20 cellular contexts compared by ENCODE assay signal in genomic region chr10:84317174-84317573, GRCh38. TPM values are rescaled to one million over a fixed set of nuclear protein-coding genes. Genes with fewer than 3 reads are reported as not detected.
DNase-seq lines count a peak whose midpoint lies in the region; ATAC-seq, FAIRE-seq and TF ChIP-seq lines count a peak whose summit lies in the region.
"Had no signal": no experiment of that assay in that cellular context is flagged by ENCODE, and none has a peak within 500 bp of the region (broad histone marks: within the 10 kb centered on the region; RNA-seq: fewer than 3 reads in every experiment).

No MANE protein-coding gene starts in this region.

- H4K20me1 ChIP-seq in endothelial cell of umbilical vein (replicated peaks; ENCODE audit: control insufficient read depth, extremely low read depth, insufficient read depth, low read length), result no peaks in the 10 kb centered on the region

- no peaks in the 10 kb centered on the region for H3K9me1 ChIP-seq in endothelial cell of umbilical vein (replicated peaks; ENCODE audit: control insufficient read depth, extremely low read depth, insufficient read depth, low read length)

- no peaks in the 10 kb centered on the region for H3K79me2 ChIP-seq in endothelial cell of umbilical vein (ENCODE audit: control insufficient read depth, insufficient read depth, low read length)

- dilution Hi-C loops in endothelial cell of umbilical vein (cut with MboI; ENCODE audit: extremely low pct_ligation_motif_present, low sequenced_read_pairs), result no loop called here

- H3K36me3 ChIP-seq in endothelial cell of umbilical vein (ENCODE audit: control insufficient read depth in 2 of 2, extremely low read depth in 1 of 2, insufficient read depth in 2 of 2, low read length in 2 of 2) (no peaks in the 10 kb centered on the region), psoas muscle (ENCODE audit: insufficient read depth in 1 of 2, low read depth in 1 of 2) (no peaks in the 10 kb centered on the region)
- H3K36me3 ChIP-seq: right atrium auricular region, transverse colon had no signal

- no TSS peak for BruUV-seq in endothelial cell of umbilical vein (replicated peaks; lab: Mats Ljungman, UMichigan)

- ATAC-seq in GM18519 (IDR thresholded peaks at IDR 0.05; ENCODE audit: low FRiP score, unreplicated experiment) (peak; percentile 82), GM21529 (IDR thresholded peaks at IDR 0.05; ENCODE audit: unreplicated experiment) (peak; percentile 93), HG03039 (IDR thresholded peaks at IDR 0.05; ENCODE audit: unreplicated experiment) (peak; percentile 76), psoas muscle (no peak), left colon (no peak)
- ATAC-seq: activated T-cell treated with anti-CD3 and anti-CD28 coated beads, Interleukin-2, amount 50 U/mL, for 72 hours; left lobe of liver; naive thymus-derived CD4-positive, alpha-beta T cell had no signal

- no peak for TF ChIP-seq POLR2A in endothelial cell of umbilical vein (IDR thresholded peaks at IDR 0.05; ENCODE audit: low read depth, low read length)

- H3K27me3 ChIP-seq in endothelial cell of umbilical vein (ENCODE audit: control insufficient read depth in 2 of 2, insufficient read depth in 2 of 2, low read length in 2 of 2) (no peaks in the 10 kb centered on the region), psoas muscle (ENCODE audit: insufficient read depth in 3 of 3, low read length in 2 of 3) (no peaks in the 10 kb centered on the region)
- H3K27me3 ChIP-seq: right atrium auricular region, transverse colon had no signal

- FAIRE-seq in endothelial cell of umbilical vein (lab: Jason Lieb, UNC), result no peak

- POLR2A ChIA-PET in endothelial cell of umbilical vein (lab: Charles Lee), result no interaction called here

- DNase-seq in endothelial cell of umbilical vein (ENCODE audit: low read depth, low spot score) (peak; percentile 32), psoas muscle (no peak), glomerular visceral epithelial cell (ENCODE audit: extremely low spot score) (no peak), left colon (no peak)
- no peak for DNase-seq in stimulated activated CD4-positive, alpha-beta T cell treated with anti-CD3 and anti-CD28 coated beads, Interleukin-2, amount 100 ng/mL, for 48 hours
- DNase-seq: activated CD4-positive, alpha-beta T cell treated with anti-CD3 and anti-CD28 coated beads, Interleukin-2, amount 10 ng/mL, durations not matched to agents 24 days and 14 days; activated T-cell treated with anti-CD3 and anti-CD28 coated beads, Interleukin-2, amount 50 U/mL, for 72 hours; HFFc6; Karpas-422; naive thymus-derived CD4-positive, alpha-beta T cell; NCI-H187; NCI-H526; RPMI8226; stimulated activated CD4-positive, alpha-beta T cell treated with anti-CD3 and anti-CD28 coated beads, Interleukin-2, amount 100 ng/mL, for 24 hours; transverse colon had no signal

- H3K27ac ChIP-seq in endothelial cell of umbilical vein (ENCODE audit: insufficient read depth, low read depth, low read length) (no peak overlapping the region), psoas muscle (no peak overlapping the region)
- H3K27ac ChIP-seq: right atrium auricular region, transverse colon had no signal

- H3K4me3 ChIP-seq in endothelial cell of umbilical vein (replicated peaks in 1 of 3; ENCODE audit: insufficient read depth in 1 of 3, low read depth in 1 of 3, low read length in 3 of 3) (no peak overlapping the region), psoas muscle (no peak overlapping the region)
- H3K4me3 ChIP-seq: right atrium auricular region, transverse colon had no signal

- peak overlapping the region; percentile 36 for H3K4me2 ChIP-seq in endothelial cell of umbilical vein (ENCODE audit: insufficient read depth, low read length)

- TF ChIP-seq CTCF in endothelial cell of umbilical vein (IDR thresholded peaks at IDR 0.05; ENCODE audit: extremely low read depth in 1 of 2, insufficient read depth in 1 of 2, low read depth in 1 of 2, low read length in 2 of 2) (no peak), psoas muscle (IDR thresholded peaks at IDR 0.05) (no peak)

- H3K9me3 ChIP-seq in endothelial cell of umbilical vein (replicated peaks; ENCODE audit: control insufficient read depth, insufficient read depth, low read length) (no peaks in the 10 kb centered on the region), psoas muscle (no peaks in the 10 kb centered on the region)
- H3K9me3 ChIP-seq: right atrium auricular region, transverse colon had no signal

- H3K9ac ChIP-seq in endothelial cell of umbilical vein (replicated peaks; ENCODE audit: extremely low read depth, insufficient read depth, low read length), result peak overlapping the region; percentile 23

- WGBS in psoas muscle, 3 donors, result 58 to 65% (median 63%) methylated on average over 2 of the region's 2 CpGs

- H3K4me1 ChIP-seq in endothelial cell of umbilical vein (ENCODE audit: control insufficient read depth, extremely low read depth, insufficient read depth, low read length) (peaks cover 19% of the 10 kb centered on the region), psoas muscle (no peaks in the 10 kb centered on the region)
- H3K4me1 ChIP-seq: right atrium auricular region, transverse colon had no signal

- CTCF ChIA-PET in endothelial cell of umbilical vein (lab: Charles Lee), result interaction anchor here (1.1 to 3.0 kb wide), 2 partner anchors 12 to 17 kb away, joined by 3 to 11 read pairs; partner anchors contain the start of gene CCSER2

- no peak overlapping the region for H2AFZ ChIP-seq in endothelial cell of umbilical vein (ENCODE audit: low read depth, low read length)

- intact Hi-C loops in endothelial cell of umbilical vein (cut with micrococcal nuclease), result no loop called here
- intact Hi-C loops in psoas muscle (cut with DNase I), result no loop called here
- intact Hi-C loops in left colon (cut with DNase I, micrococcal nuclease), result no loop called here

TF ChIP-seq in endothelial cell of umbilical vein, 7 proteins besides CTCF, POLR2A, EP300 and RAD21:
- TF ChIP-seq MYC (IDR thresholded peaks at IDR 0.05; ENCODE audit: low read depth, low read length), result no peak
- TF ChIP-seq MAX (IDR thresholded peaks at IDR 0.05; ENCODE audit: insufficient read depth, insufficient read length), result no peak
- no peak for TF ChIP-seq POLR2AphosphoS5 (IDR thresholded peaks at IDR 0.05; ENCODE audit: insufficient read depth, low read depth, low read length)
- TF ChIP-seq EZH2 (IDR thresholded peaks at IDR 0.05; ENCODE audit: borderline replicate concordance, low read depth, low read length, severe bottlenecking), result no peak
- no peak for TF ChIP-seq FOS (IDR thresholded peaks at IDR 0.05; ENCODE audit: borderline replicate concordance, insufficient read depth, low read length)
- TF ChIP-seq GATA2 (IDR thresholded peaks at IDR 0.05; ENCODE audit: insufficient read depth, insufficient read length, low read depth, low read length), result no peak
- no peak for TF ChIP-seq JUN (IDR thresholded peaks at IDR 0.05; ENCODE audit: borderline replicate concordance, insufficient read depth, insufficient read length, low read depth)
TF ChIP-seq in endothelial cell of umbilical vein: peak in this region for 0.

RNA-seq across cellular contexts. Expression of gene CCSER2, which starts 11.2 kb away (rescaled TPM):
- 49.3 and 50.8 TPM in 2 replicates for total RNA-seq in endothelial cell of umbilical vein
- 13.9 and 14.5 TPM in 2 replicates for polyA plus RNA-seq in endothelial cell of umbilical vein
- polyA plus RNA-seq in endothelial cell of umbilical vein (2011; cell fraction: cytosol; rRNA removed), result 24.6 and 27.0 TPM in 2 replicates
- 27.3 and 28.6 TPM in 2 replicates for polyA plus RNA-seq in endothelial cell of umbilical vein (2011; cell fraction: nucleus; rRNA removed)
- polyA plus RNA-seq in endothelial cell of umbilical vein (2012), result 24.8 and 43.1 TPM in 2 replicates
- 30.7 and 38.5 TPM in 2 replicates for polyA minus RNA-seq in endothelial cell of umbilical vein
- polyA minus RNA-seq in endothelial cell of umbilical vein (2011; cell fraction: cytosol; rRNA and poly(A)+ RNA removed), result 18.5 TPM
- 66.7 and 87.9 TPM in 2 replicates for polyA minus RNA-seq in endothelial cell of umbilical vein (2011; cell fraction: nucleus; rRNA and poly(A)+ RNA removed)
- total RNA-seq in psoas muscle, result 100 to 1,000 TPM in 3 of 4 donors, 10 to 100 TPM in 1; 65.7 to 122 (median 114) TPM
- 10 to 100 TPM; 12.5 to 56.4 (median 28.8) TPM for polyA plus RNA-seq in psoas muscle
- total RNA-seq in left colon, result 10 to 100 TPM; 39.4 to 51.2 TPM

Comparison
In these comparisons a context has a peak if more than half of its experiments do, and no peak if none do; other contexts are left out.
1. ATAC-seq: peak in GM18519 (single experiment), GM21529 (single experiment) and HG03039 (single experiment); none in psoas muscle (0 of 4) and left colon (single experiment).